In genomic region chr11:86047275-86047991, GRCh38 we compare ENCODE assay signal across 9 cellular contexts. TPM values are rescaled to one million over a fixed set of nuclear protein-coding genes. Genes with fewer than 3 reads are reported as not detected.
DNase-seq lines count a peak whose midpoint lies in the region; ATAC-seq and TF ChIP-seq lines count a peak whose summit lies in the region.
"Had no signal": no experiment of that assay in that cellular context is flagged by ENCODE, and none has a peak within 500 bp of the region (broad histone marks: within the 10 kb centered on the region; RNA-seq: fewer than 3 reads in every experiment).

No MANE protein-coding gene starts in this region.

- peak overlapping the region; percentile 79 for H3K27ac Mint-ChIP-seq in activated CD8-positive, alpha-beta memory T cell treated with anti-CD3 and anti-CD28 coated beads, Interleukin-2, amount 10 ng/mL, durations not matched to agents 7 days and 5 days
- H3K27ac Mint-ChIP-seq in dendritic cell treated with granulocyte-macrophage colony-stimulating factor and Interleukin-4, amounts not matched to agents 40 ng/mL and 50 ng/mL, for 4 days = peak overlapping the region; percentile 19

- H3K27me3 Mint-ChIP-seq in activated CD8-positive, alpha-beta memory T cell treated with anti-CD3 and anti-CD28 coated beads, Interleukin-2, amount 10 ng/mL, durations not matched to agents 7 days and 5 days = no peaks in the 10 kb centered on the region
- no peaks in the 10 kb centered on the region for H3K27me3 Mint-ChIP-seq in dendritic cell treated with granulocyte-macrophage colony-stimulating factor and Interleukin-4, amounts not matched to agents 40 ng/mL and 50 ng/mL, for 4 days

- H3K36me3 Mint-ChIP-seq in activated CD8-positive, alpha-beta memory T cell treated with anti-CD3 and anti-CD28 coated beads, Interleukin-2, amount 10 ng/mL, durations not matched to agents 7 days and 5 days = peaks cover 30% of the 10 kb centered on the region
- peaks cover 33% of the 10 kb centered on the region for H3K36me3 Mint-ChIP-seq in dendritic cell treated with granulocyte-macrophage colony-stimulating factor and Interleukin-4, amounts not matched to agents 40 ng/mL and 50 ng/mL, for 4 days (ENCODE audit: low read depth)

- CTCF ChIA-PET in activated CD8-positive, alpha-beta memory T cell treated with anti-CD3 and anti-CD28 coated beads, Interleukin-2, amount 10 ng/mL, durations not matched to agents 7 days and 5 days (lab: Charles Lee) = interaction anchor here (1.2 to 2.7 kb wide), 4 partner anchors 21 to 171 kb away, joined by 3 to 13 read pairs (median 6); partner anchors contain the start of gene PICALM

- no peak overlapping the region for H3K4me3 ChIP-seq in NB4 (ENCODE audit: low read depth, low read length)
- H3K4me3 ChIP-seq: BLaER1 had no signal

- peak overlapping the region; percentile 15 for H3K4me3 Mint-ChIP-seq in activated CD8-positive, alpha-beta memory T cell treated with anti-CD3 and anti-CD28 coated beads, Interleukin-2, amount 10 ng/mL, durations not matched to agents 7 days and 5 days
- peak overlapping the region; percentile 44 for H3K4me3 Mint-ChIP-seq in dendritic cell treated with granulocyte-macrophage colony-stimulating factor and Interleukin-4, amounts not matched to agents 40 ng/mL and 50 ng/mL, for 4 days

- peaks cover 85% of the 10 kb centered on the region for H3K4me1 Mint-ChIP-seq in activated CD8-positive, alpha-beta memory T cell treated with anti-CD3 and anti-CD28 coated beads, Interleukin-2, amount 10 ng/mL, durations not matched to agents 7 days and 5 days
- H3K4me1 Mint-ChIP-seq in dendritic cell treated with granulocyte-macrophage colony-stimulating factor and Interleukin-4, amounts not matched to agents 40 ng/mL and 50 ng/mL, for 4 days (ENCODE audit: low read depth) = peaks cover 89% of the 10 kb centered on the region

- peak; percentile 79 for DNase-seq in activated CD8-positive, alpha-beta memory T cell treated with anti-CD3 and anti-CD28 coated beads, Interleukin-2, amount 10 ng/mL, durations not matched to agents 7 days and 5 days
- DNase-seq in activated CD8-positive, alpha-beta memory T cell treated with anti-CD3 and anti-CD28 coated beads for 24 hours = no peak
- DNase-seq in NB4 (ENCODE audit: low read depth) (peak; percentile 87), head of caudate nucleus (no peak), cortex of kidney (lab: John Stamatoyannopoulos, UW) (no peak)
- no peak for DNase-seq in stimulated activated naive CD8-positive, alpha-beta T cell treated with anti-CD3 and anti-CD28 coated beads, Interleukin-15, Interleukin-2, amounts not matched to agents 100 U/mL and 50 U/mL, for 24 hours

- TF ChIP-seq POLR2A in NB4 (IDR thresholded peaks at IDR 0.05; ENCODE audit: extremely low read depth, insufficient read length) = no peak

- peak; percentile 79 for ATAC-seq in activated CD8-positive, alpha-beta memory T cell treated with anti-CD3 and anti-CD28 coated beads, Interleukin-2, amount 10 ng/mL, durations not matched to agents 7 days and 5 days
- peak; percentile 78 for ATAC-seq in stimulated activated naive CD8-positive, alpha-beta T cell treated with anti-CD3 and anti-CD28 coated beads, Interleukin-15, Interleukin-2, amounts not matched to agents 100 U/mL and 50 U/mL, for 24 hours
- no peak for ATAC-seq in HG03342 (IDR thresholded peaks at IDR 0.05; ENCODE audit: unreplicated experiment)

- peaks cover 6% of the 10 kb centered on the region for H3K9me3 Mint-ChIP-seq in activated CD8-positive, alpha-beta memory T cell treated with anti-CD3 and anti-CD28 coated beads, Interleukin-2, amount 10 ng/mL, durations not matched to agents 7 days and 5 days (ENCODE audit: low read depth)
- peaks cover 9% of the 10 kb centered on the region for H3K9me3 Mint-ChIP-seq in dendritic cell treated with granulocyte-macrophage colony-stimulating factor and Interleukin-4, amounts not matched to agents 40 ng/mL and 50 ng/mL, for 4 days

- intact Hi-C loops in dendritic cell treated with granulocyte-macrophage colony-stimulating factor and Interleukin-4, amounts not matched to agents 40 ng/mL and 50 ng/mL, for 4 days (cut with micrococcal nuclease) = no loop called here
- intact Hi-C loops in head of caudate nucleus (cut with DNase I) = loop anchor here (10.0 kb wide), 1 partner anchor 103 kb away; no protein-coding TSS in a partner anchor

- TF ChIP-seq CTCF in NB4 (IDR thresholded peaks at IDR 0.05; ENCODE audit: low read depth, low read length) = no peak

RNA-seq across cellular contexts. Expression of gene PICALM, which starts 21.5 kb away (rescaled TPM):
- 100 to 1,000 TPM; 123 to 166 TPM for total RNA-seq in activated CD8-positive, alpha-beta memory T cell treated with anti-CD3 and anti-CD28 coated beads, Interleukin-2, amount 10 ng/mL, durations not matched to agents 7 days and 5 days

Comparison
In these comparisons a context has a peak if more than half of its experiments do, and no peak if none do; other contexts are left out.
1. DNase-seq: peak in activated CD8-positive, alpha-beta memory T cell treated with anti-CD3 and anti-CD28 coated beads, Interleukin-2, amount 10 ng/mL, durations not matched to agents 7 days and 5 days (single experiment) and NB4 (single experiment); none in activated CD8-positive, alpha-beta memory T cell treated with anti-CD3 and anti-CD28 coated beads for 24 hours (single experiment), stimulated activated naive CD8-positive, alpha-beta T cell treated with anti-CD3 and anti-CD28 coated beads, Interleukin-15, Interleukin-2, amounts not matched to agents 100 U/mL and 50 U/mL, for 24 hours (single experiment), head of caudate nucleus (0 of 42) and cortex of kidney (single experiment).